8 cellular contexts compared by ENCODE assay signal in genomic region chr2:127811397-127811860, GRCh38. TPM values are rescaled to one million over a fixed set of nuclear protein-coding genes. Genes with fewer than 3 reads are reported as not detected.
DNase-seq lines count a peak whose midpoint lies in the region; ATAC-seq, FAIRE-seq and TF ChIP-seq lines count a peak whose summit lies in the region.

No MANE protein-coding gene starts in this region.

- TF ChIP-seq RAD21 in A549 (conservative IDR thresholded peaks at IDR 0.05 in 1 of 2, IDR thresholded peaks at IDR 0.05 in 1 of 2): no peak

- FAIRE-seq in A549 (lab: Jason Lieb, UNC): no peak

- CTCF ChIA-PET in A549 (lab: Yijun Ruan, JAX) (interaction anchor here (0.7 to 1.4 kb wide), 3 partner anchors 12 to 220 kb away, joined by 3 to 4 read pairs (median 3); no protein-coding TSS in a partner anchor), GM10248 (lab: Yijun Ruan, JAX) (interaction anchor here (0.7 to 1.7 kb wide), 3 partner anchors 9 to 46 kb away, joined by 3 to 4 read pairs (median 4); partner anchors contain the start of gene POLR2D)

- H3K27ac ChIP-seq in A549 (peak overlapping the region; percentile 84 to 93), OCI-LY3 (ENCODE audit: low read length) (peak overlapping the region; percentile 57)

- TF ChIP-seq EP300 in A549 (IDR thresholded peaks at IDR 0.05): no peak

- H3K27me3 ChIP-seq in OCI-LY3 (ENCODE audit: low read depth, low read length): no peaks in the 10 kb centered on the region

- H3K4me3 ChIP-seq in A549 (peak overlapping the region; percentile 72), OCI-LY3 (ENCODE audit: low read length) (peak overlapping the region; percentile 92)

- TF ChIP-seq CTCF in A549 (IDR thresholded peaks at IDR 0.05): no peak
- no peak for TF ChIP-seq CTCF in OCI-LY3 (IDR thresholded peaks at IDR 0.05; ENCODE audit: low read depth, low read length)
- no peak for TF ChIP-seq CTCF in endothelial cell (IDR thresholded peaks at IDR 0.05; ENCODE audit: unreplicated experiment)
- no peak for TF ChIP-seq CTCF in GM10248 (IDR thresholded peaks at IDR 0.05; ENCODE audit: control extremely low read depth, extremely low read depth, low read depth, missing control alignments)

- H3K4me1 ChIP-seq in A549: peaks cover 32% of the 10 kb centered on the region
- peaks cover 15% of the 10 kb centered on the region for H3K4me1 ChIP-seq in OCI-LY3 (ENCODE audit: low read length)

- peak overlapping the region; percentile 91 for H2AFZ ChIP-seq in OCI-LY3 (ENCODE audit: low read depth, low read length)

- 36% methylated on average over 19 of the region's 20 CpGs for WGBS in A549 (ENCODE audit: missing lambda C conversion rate)

- H3K4me1 Mint-ChIP-seq in endothelial cell (ENCODE audit: unreplicated experiment): peaks cover 16% of the 10 kb centered on the region
- H3K4me1 Mint-ChIP-seq in naive thymus-derived CD8-positive, alpha-beta T cell: peaks cover 28 to 54% (median 48%) of the 10 kb centered on the region in 4 donors

- H3K4me2 ChIP-seq in A549: peak overlapping the region; percentile 93
- peak overlapping the region; percentile 96 for H3K4me2 ChIP-seq in OCI-LY3 (ENCODE audit: low read length)

- no peaks in the 10 kb centered on the region for H3K9me3 ChIP-seq in A549
- H3K9me3 ChIP-seq in OCI-LY3 (ENCODE audit: insufficient read depth, low read length): no peaks in the 10 kb centered on the region

- peaks cover 36% of the 10 kb centered on the region for H4K20me1 ChIP-seq in OCI-LY3 (ENCODE audit: insufficient read depth, low read length)

- ATAC-seq in A549 (no peak), GM19043 (IDR thresholded peaks at IDR 0.05; ENCODE audit: low read depth, unreplicated experiment) (peak; percentile 28)
- peak in 1 of 2 donors; percentile 54 for ATAC-seq in naive thymus-derived CD8-positive, alpha-beta T cell

- H3K36me3 ChIP-seq in OCI-LY3 (replicated peaks; ENCODE audit: low read depth, low read length): peaks cover 2% of the 10 kb centered on the region

- DNase-seq in A549 (ENCODE audit: low read depth in 1 of 2, low spot score in 1 of 2) (peak in 1 of 2 experiments; percentile 29), endothelial cell (ENCODE audit: low spot score) (no peak), globus pallidus (ENCODE audit: low spot score) (no peak), GM10248 (ENCODE audit: extremely low spot score) (no peak), NCI-H146 treated with DMSO at 0.1 percent for 48 hours (lab: John Stamatoyannopoulos, UW; ENCODE audit: unreplicated experiment) (no peak)
- peak in 1 of 10 donors; percentile 64 for DNase-seq in naive thymus-derived CD8-positive, alpha-beta T cell

- no peaks in the 10 kb centered on the region for H3K9me3 Mint-ChIP-seq in endothelial cell (ENCODE audit: unreplicated experiment)
- H3K9me3 Mint-ChIP-seq in naive thymus-derived CD8-positive, alpha-beta T cell: no peaks in the 10 kb centered on the region

- POLR2A ChIA-PET in A549 (lab: Yijun Ruan, JAX): interaction anchor here (1.4 kb wide), 1 partner anchor 285 kb away, joined by 3 read pairs; the partner anchor contains the start of gene IWS1
- POLR2A ChIA-PET in naive thymus-derived CD8-positive, alpha-beta T cell (lab: Charles Lee): interaction anchor here (0.6 to 2.0 kb wide), 10 partner anchors 11 to 365 kb away, joined by 3 to 8 read pairs (median 5); partner anchors contain the start of genes POLR2D and SFT2D3
- POLR2A ChIA-PET in GM10248 (lab: Yijun Ruan, JAX): interaction anchor here (0.7 kb wide), 1 partner anchor 111 kb away, joined by 3 read pairs; the partner anchor contains the start of gene SFT2D3

- peaks cover 49% of the 10 kb centered on the region for H3K79me2 ChIP-seq in OCI-LY3 (ENCODE audit: low read length)

- peaks cover 12% of the 10 kb centered on the region for H3K27me3 Mint-ChIP-seq in endothelial cell (ENCODE audit: unreplicated experiment)
- no peaks in the 10 kb centered on the region for H3K27me3 Mint-ChIP-seq in naive thymus-derived CD8-positive, alpha-beta T cell

- peak overlapping the region; percentile 90 for H3K9ac ChIP-seq in OCI-LY3 (ENCODE audit: low read length)

- H3K36me3 Mint-ChIP-seq in endothelial cell (ENCODE audit: low read depth, unreplicated experiment): peaks cover 11% of the 10 kb centered on the region
- peaks cover 6 to 9% (median 9%) of the 10 kb centered on the region in 3 donors for H3K36me3 Mint-ChIP-seq in naive thymus-derived CD8-positive, alpha-beta T cell

- TF ChIP-seq POLR2A in A549 (IDR thresholded peaks at IDR 0.05; ENCODE audit: low read length): no peak

- peak overlapping the region; percentile 100 for H3K4me3 Mint-ChIP-seq in endothelial cell (ENCODE audit: unreplicated experiment)
- peak overlapping the region; percentile 90 to 100 (median 98) for H3K4me3 Mint-ChIP-seq in naive thymus-derived CD8-positive, alpha-beta T cell

- peak overlapping the region; percentile 97 for H3K27ac Mint-ChIP-seq in endothelial cell (ENCODE audit: unreplicated experiment)
- peak overlapping the region; percentile 98 to 100 (median 99) for H3K27ac Mint-ChIP-seq in naive thymus-derived CD8-positive, alpha-beta T cell

TF ChIP-seq in A549, 52 proteins besides CTCF, POLR2A, EP300 and RAD21:
- TF ChIP-seq PBX3 (IDR thresholded peaks at IDR 0.05) (no peak), MAX (IDR thresholded peaks at IDR 0.05) (peak; percentile 7)

RNA-seq across cellular contexts. Expression of gene WDR33, which starts 0.5 kb away (rescaled TPM):
- polyA plus RNA-seq in A549 (2011; rRNA removed) (52.1 and 67.1 TPM in 2 replicates), A549 (2017; fragmentation: RNase III; extraction: RNeasy Plus Mini Kit Qiagen cat#74134 plus additional on column Dnase treatment) (21.1 to 21.3 TPM (median 21.3 TPM) in 3 replicates)
- polyA plus RNA-seq in A549 (2012; cell fraction: cytosol; rRNA removed): 10.1 and 11.4 TPM in 2 replicates
- 12.0 and 12.9 TPM in 2 replicates for polyA plus RNA-seq in A549 (2012; cell fraction: nucleus; rRNA removed)
- polyA minus RNA-seq in A549 (2011; rRNA and poly(A)+ RNA removed): 48.0 and 49.3 TPM in 2 replicates
- total RNA-seq in endothelial cell (ENCODE audit: unreplicated experiment): 52.1 TPM
- total RNA-seq in naive thymus-derived CD8-positive, alpha-beta T cell: 10 to 100 TPM; 90.2 to 92.5 TPM
- 10 to 100 TPM; 26.4 to 48.1 (median 31.3) TPM for polyA plus RNA-seq in naive thymus-derived CD8-positive, alpha-beta T cell

RNA-seq across cellular contexts. Expression of gene POLR2D, which starts 46.5 kb away (rescaled TPM):
- polyA plus RNA-seq in A549 (2011; rRNA removed) (27.0 and 33.9 TPM in 2 replicates), A549 (2017; fragmentation: RNase III; extraction: RNeasy Plus Mini Kit Qiagen cat#74134 plus additional on column Dnase treatment) (33.8 to 39.5 TPM (median 35.7 TPM) in 3 replicates)
- polyA plus RNA-seq in A549 (2012; cell fraction: cytosol; rRNA removed): 18.6 and 24.6 TPM in 2 replicates
- 5.7 and 11.5 TPM in 2 replicates for polyA plus RNA-seq in A549 (2012; cell fraction: nucleus; rRNA removed)
- 24.3 and 25.3 TPM in 2 replicates for polyA minus RNA-seq in A549 (2011; rRNA and poly(A)+ RNA removed)
- 24.4 TPM for total RNA-seq in endothelial cell (ENCODE audit: unreplicated experiment)
- total RNA-seq in naive thymus-derived CD8-positive, alpha-beta T cell: 10 to 100 TPM; 28.1 to 29.6 TPM
- 10 to 100 TPM; 27.0 to 42.3 (median 34.4) TPM for polyA plus RNA-seq in naive thymus-derived CD8-positive, alpha-beta T cell
